ENCODE assay signal across 12 cellular contexts in the genomic region with DNA sequence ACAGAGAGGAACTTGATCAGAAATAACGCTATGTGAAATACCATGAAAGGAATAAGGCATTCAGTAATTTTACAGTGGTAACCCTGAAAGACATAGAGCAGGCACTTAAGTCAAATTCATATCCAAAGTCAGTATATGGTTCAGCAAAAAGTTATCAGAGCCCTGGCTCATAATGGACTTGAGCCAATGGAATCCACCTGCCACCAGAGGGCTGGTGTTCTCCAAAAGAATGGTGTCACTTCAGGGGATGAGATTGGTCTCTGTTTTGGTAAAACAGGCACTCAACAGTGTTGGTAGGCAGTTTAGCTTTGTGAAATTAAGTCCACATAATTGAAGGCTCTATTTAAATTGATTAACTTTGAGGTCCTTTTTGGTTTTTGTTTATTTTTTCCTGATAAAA.
DNase-seq lines count a peak whose midpoint lies in the region; ATAC-seq, FAIRE-seq and TF ChIP-seq lines count a peak whose summit lies in the region.
"Had no signal": no experiment of that assay in that cellular context is flagged by ENCODE, and none has a peak within 500 bp of the region (broad histone marks: within the 10 kb centered on the region; RNA-seq: fewer than 3 reads in every experiment).

No MANE protein-coding gene starts in this region.

- H3K4me1 ChIP-seq in HepG2 (ENCODE audit: insufficient read depth, low read length) (no peaks in the 10 kb centered on the region), PC-3 (ENCODE audit: insufficient read depth, low read length) (no peaks in the 10 kb centered on the region), trophoblast cell (ENCODE audit: control insufficient read depth in 1 of 2, insufficient read depth in 2 of 2, low read length in 2 of 2) (no peaks in the 10 kb centered on the region)

- H3K4me2 ChIP-seq in HepG2 (ENCODE audit: low read depth, low read length): no peak overlapping the region
- no peak overlapping the region for H3K4me2 ChIP-seq in PC-3 (ENCODE audit: low read length)
- H3K4me2 ChIP-seq in trophoblast cell (ENCODE audit: low read length): no peak overlapping the region

- H2BK5ac ChIP-seq in trophoblast cell (ENCODE audit: low read depth, low read length, poor library complexity): no peak overlapping the region

- H3K9me2 ChIP-seq in PC-3 (replicated peaks; ENCODE audit: low read length): no peaks in the 10 kb centered on the region

- H3K14ac ChIP-seq in trophoblast cell (ENCODE audit: low read length): no peak overlapping the region

- POLR2A ChIA-PET in HepG2 (lab: Yijun Ruan, JAX): no interaction called here
- POLR2A ChIA-PET in PC-3 (lab: Charles Lee; ENCODE audit: unreplicated experiment): no interaction called here

- H3K27ac ChIP-seq in VCaP: no peak overlapping the region
- no peak overlapping the region for H3K27ac ChIP-seq in HepG2 (ENCODE audit: extremely low read length, insufficient read depth, low read length)
- H3K27ac ChIP-seq in PC-3 (ENCODE audit: low read length): no peak overlapping the region
- no peak overlapping the region for H3K27ac ChIP-seq in trophoblast cell (ENCODE audit: low read depth, low read length)

- no peak for TF ChIP-seq POLR2A in HepG2 (IDR thresholded peaks at IDR 0.05; ENCODE audit: insufficient read depth in 1 of 2, low read depth in 2 of 2, low read length in 2 of 2)

- no peaks in the 10 kb centered on the region for H3K27me3 ChIP-seq in HepG2 (ENCODE audit: control insufficient read depth in 1 of 2, insufficient read depth in 2 of 2, low read length in 2 of 2)
- H3K27me3 ChIP-seq in PC-3 (ENCODE audit: low read length): no peaks in the 10 kb centered on the region
- H3K27me3 ChIP-seq in trophoblast cell (ENCODE audit: insufficient read depth, low read length): no peaks in the 10 kb centered on the region

- H3K36me3 ChIP-seq in HepG2 (replicated peaks in 1 of 2; ENCODE audit: control insufficient read depth in 1 of 2, insufficient read depth in 2 of 2, low read length in 2 of 2) (no peaks in the 10 kb centered on the region), PC-3 (ENCODE audit: low read depth, low read length) (no peaks in the 10 kb centered on the region), trophoblast cell (ENCODE audit: control insufficient read depth in 1 of 2, insufficient read depth in 2 of 2, low read length in 2 of 2) (no peaks in the 10 kb centered on the region)

- CTCF ChIA-PET in HepG2 (lab: Yijun Ruan, JAX; ENCODE audit: low intra/inter-chr PET ratio, low total read pairs): no interaction called here
- CTCF ChIA-PET in PC-3 (lab: Charles Lee): no interaction called here

- H3K9me3 ChIP-seq in HepG2 (ENCODE audit: low read length): no peaks in the 10 kb centered on the region
- no peaks in the 10 kb centered on the region for H3K9me3 ChIP-seq in PC-3 (ENCODE audit: low read length)
- H3K9me3 ChIP-seq in trophoblast cell (ENCODE audit: insufficient read depth, low read depth, low read length): no peaks in the 10 kb centered on the region

- H4K91ac ChIP-seq in trophoblast cell (ENCODE audit: low read depth, low read length): no peak overlapping the region

- H3K9ac ChIP-seq in HepG2 (ENCODE audit: insufficient read depth, low read depth, low read length) (no peak overlapping the region), PC-3 (ENCODE audit: low read length) (no peak overlapping the region), trophoblast cell (ENCODE audit: low read length) (no peak overlapping the region)

- H3K4ac ChIP-seq in trophoblast cell (ENCODE audit: low read depth, low read length): no peak overlapping the region

- H4K12ac ChIP-seq in trophoblast cell (ENCODE audit: low read depth, low read length): no peak overlapping the region

- ATAC-seq in HepG2 (0 out of 3 replicates have a peak, but pooled peaks have one; percentile 23), PC-3 (no peak)

- TF ChIP-seq CTCF in GM12873 (IDR thresholded peaks at IDR 0.05; ENCODE audit: insufficient read depth, low read depth, low read length, missing control alignments) (peak; percentile 6), VCaP (conservative IDR thresholded peaks at IDR 0.05) (peak; percentile 53), HepG2 (CRISPR knock-in tag; IDR thresholded peaks at IDR 0.05) (no peak), PC-3 (conservative IDR thresholded peaks at IDR 0.05; ENCODE audit: low read depth, low read length) (no peak; the same call in 1 of the 2 replicates)

- TF ChIP-seq EP300 in HepG2 (IDR thresholded peaks at IDR 0.05; ENCODE audit: low read depth in 2 of 2, low read length in 2 of 2) (no peak), HepG2 (CRISPR knock-in tag; IDR thresholded peaks at IDR 0.05; ENCODE audit: borderline replicate concordance) (no peak)

- intact Hi-C loops in HepG2 (cut with micrococcal nuclease; ENCODE audit: unreplicated experiment): loop anchor here (1.0 kb wide), 1 partner anchor 34 kb away; no protein-coding TSS in a partner anchor
- intact Hi-C loops in PC-3 (cut with micrococcal nuclease): no loop called here

- FAIRE-seq in HepG2 (lab: Jason Lieb, UNC): no peak

- H2BK120ac ChIP-seq in trophoblast cell (ENCODE audit: insufficient read depth, low read length, poor library complexity): no peak overlapping the region

- H2AK5ac ChIP-seq in trophoblast cell (ENCODE audit: low read length): no peak overlapping the region

- H3K4me3 ChIP-seq in Jurkat, Clone E6-1 (ENCODE audit: low read length): no peak overlapping the region
- H3K4me3 ChIP-seq in HepG2 (replicated peaks in 1 of 3; ENCODE audit: insufficient read depth in 1 of 3, low read depth in 2 of 3, low read length in 3 of 3) (no peak overlapping the region), PC-3 (ENCODE audit: low read length) (no peak overlapping the region), trophoblast cell (ENCODE audit: low read depth, low read length) (no peak overlapping the region)

- H4K20me1 ChIP-seq in HepG2 (ENCODE audit: insufficient read depth, low read length) (no peaks in the 10 kb centered on the region), PC-3 (ENCODE audit: low read length) (no peaks in the 10 kb centered on the region)

- 3% methylated on average over 1 of the region's 1 CpG for WGBS in HepG2 (ENCODE audit: low lambda C conversion rate)
- no CpG with 5 or more reads among the region's 1 CpG for whole genome bisulfite sequencing in trophoblast cell (ENCODE audit: extremely low coverage, insufficient coverage, insufficient read length)

- no peaks in the 10 kb centered on the region for H3F3A ChIP-seq in PC-3 (ENCODE audit: low read length, unreplicated experiment)

- DNase-seq in Jurkat, Clone E6-1 (ENCODE audit: low read depth, low spot score): peak; percentile 1
- DNase-seq in HepG2 (ENCODE audit: low spot score): peak; percentile 1
- DNase-seq in PC-3: no peak
- DNase-seq in trophoblast cell: no peak
- no peak for DNase-seq in stimulated activated CD4-positive, alpha-beta T cell treated with anti-CD3 and anti-CD28 coated beads, Interleukin-4, amount 100 ng/mL, for 1 hour
- DNase-seq: DMS 273 treated with DMSO at 0.1 percent for 48 hours, IMR-90, NCI-H1417 treated with DMSO at 0.1 percent for 48 hours, NCI-H2029 treated with DMSO at 0.1 percent for 48 hours, NCI-H446 had no signal

- H3K79me1 ChIP-seq in trophoblast cell (ENCODE audit: low read length): no peaks in the 10 kb centered on the region

- no peaks in the 10 kb centered on the region for H3K79me2 ChIP-seq in HepG2 (ENCODE audit: insufficient read depth, low read length)
- H3K79me2 ChIP-seq in PC-3 (ENCODE audit: low read length): no peaks in the 10 kb centered on the region
- no peaks in the 10 kb centered on the region for H3K79me2 ChIP-seq in trophoblast cell (ENCODE audit: control insufficient read depth, insufficient read depth, low read length, poor library complexity)

- in situ Hi-C loops in HepG2 (cut with HindIII; ENCODE audit: extremely low pct_ligation_motif_present, low pct_unique_long_range_greater_than_20kb): no loop called here

- H2BK12ac ChIP-seq in trophoblast cell (ENCODE audit: low read length): no peak overlapping the region

- no peak for TF ChIP-seq RAD21 in HepG2 (CRISPR knock-in tag; IDR thresholded peaks at IDR 0.05)

- no TSS peak for BruUV-seq in HepG2 (replicated peaks; lab: Mats Ljungman, UMichigan)
- BruUV-seq in PC-3 (replicated peaks; lab: Mats Ljungman, UMichigan): no TSS peak

- H2AFZ ChIP-seq in HepG2 (ENCODE audit: low read length): no peak overlapping the region
- no peak overlapping the region for H2AFZ ChIP-seq in PC-3 (ENCODE audit: low read length)
- no peak overlapping the region for H2AFZ ChIP-seq in trophoblast cell (ENCODE audit: insufficient read depth, low read length, poor library complexity)

- H3K23ac ChIP-seq in trophoblast cell (ENCODE audit: low read length): no peak overlapping the region

- H4K8ac ChIP-seq in trophoblast cell (ENCODE audit: low read depth, low read length): no peak overlapping the region

- H3K18ac ChIP-seq in trophoblast cell (ENCODE audit: low read length): no peak overlapping the region

TF ChIP-seq in HepG2, 621 proteins besides CTCF, POLR2A, EP300 and RAD21 (continues in another document):
- no peak for TF ChIP-seq ZSCAN22 (CRISPR knock-in tag; IDR thresholded peaks at IDR 0.05)
- TF ChIP-seq RELA (CRISPR knock-in tag; IDR thresholded peaks at IDR 0.05): no peak
- TF ChIP-seq, protein P1, sequence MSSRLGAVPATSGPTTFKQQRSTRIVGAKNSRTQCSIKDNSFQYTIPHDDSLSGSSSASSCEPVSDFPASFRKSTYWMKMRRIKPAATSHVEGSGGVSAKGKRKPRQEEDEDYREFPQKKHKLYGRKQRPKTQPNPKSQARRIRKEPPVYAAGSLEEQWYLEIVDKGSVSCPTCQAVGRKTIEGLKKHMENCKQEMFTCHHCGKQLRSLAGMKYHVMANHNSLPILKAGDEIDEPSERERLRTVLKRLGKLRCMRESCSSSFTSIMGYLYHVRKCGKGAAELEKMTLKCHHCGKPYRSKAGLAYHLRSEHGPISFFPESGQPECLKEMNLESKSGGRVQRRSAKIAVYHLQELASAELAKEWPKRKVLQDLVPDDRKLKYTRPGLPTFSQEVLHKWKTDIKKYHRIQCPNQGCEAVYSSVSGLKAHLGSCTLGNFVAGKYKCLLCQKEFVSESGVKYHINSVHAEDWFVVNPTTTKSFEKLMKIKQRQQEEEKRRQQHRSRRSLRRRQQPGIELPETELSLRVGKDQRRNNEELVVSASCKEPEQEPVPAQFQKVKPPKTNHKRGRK (CRISPR knock-in tag; IDR thresholded peaks at IDR 0.05): no peak
- no peak for TF ChIP-seq ATF3 (CRISPR knock-in tag; IDR thresholded peaks at IDR 0.05)

Comparison
In these comparisons a context has a peak if more than half of its experiments do, and no peak if none do; other contexts are left out.
1. CTCF ChIP-seq: peak in GM12873 (single experiment) and VCaP (single experiment); none in HepG2 (single experiment) and PC-3 (single experiment).
2. DNase-seq: peak in Jurkat, Clone E6-1 (single experiment) and HepG2 (single experiment); none in PC-3 (single experiment), trophoblast cell (0 of 2) and stimulated activated CD4-positive, alpha-beta T cell treated with anti-CD3 and anti-CD28 coated beads, Interleukin-4, amount 100 ng/mL, for 1 hour (single experiment).